ENCODE assay signal across 1 cellular context in the genomic region with DNA sequence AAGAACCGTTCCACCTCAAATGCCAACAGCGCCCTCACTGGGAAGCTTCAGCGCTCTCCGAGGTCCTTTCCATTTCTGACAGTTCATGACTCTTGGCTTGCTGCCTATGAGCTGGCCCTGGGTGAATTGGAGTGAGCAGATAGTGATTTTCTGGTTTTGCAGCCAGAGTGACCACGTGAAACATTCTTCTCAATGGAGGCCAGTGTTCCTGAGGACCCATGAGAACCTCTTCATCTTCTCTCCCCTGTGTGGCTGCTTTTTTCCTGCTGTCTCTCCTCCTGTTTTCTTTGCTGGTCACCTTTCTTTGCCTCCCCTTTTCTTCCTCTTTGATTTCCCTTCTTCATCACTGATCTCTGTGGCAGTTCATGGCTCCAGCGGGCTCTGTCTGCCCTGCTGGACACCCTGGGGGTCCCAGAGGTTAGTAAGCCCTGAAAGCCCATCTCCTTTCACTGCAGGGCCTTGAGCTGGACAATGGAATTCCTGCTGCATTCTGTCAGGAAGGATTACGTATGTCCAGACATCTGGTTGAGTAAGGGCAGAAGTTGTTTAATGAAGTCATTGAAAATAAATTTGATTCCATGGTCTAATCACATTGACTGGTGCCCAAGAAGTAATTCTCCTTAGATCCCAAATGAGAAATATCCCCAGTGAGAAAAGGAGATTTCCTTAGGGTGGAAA.
TF ChIP-seq lines count a peak whose summit lies in the region.

No MANE protein-coding gene starts in this region.

TF ChIP-seq in HepG2, 621 proteins besides CTCF, POLR2A, EP300 and RAD21:
- TF ChIP-seq, protein P1, sequence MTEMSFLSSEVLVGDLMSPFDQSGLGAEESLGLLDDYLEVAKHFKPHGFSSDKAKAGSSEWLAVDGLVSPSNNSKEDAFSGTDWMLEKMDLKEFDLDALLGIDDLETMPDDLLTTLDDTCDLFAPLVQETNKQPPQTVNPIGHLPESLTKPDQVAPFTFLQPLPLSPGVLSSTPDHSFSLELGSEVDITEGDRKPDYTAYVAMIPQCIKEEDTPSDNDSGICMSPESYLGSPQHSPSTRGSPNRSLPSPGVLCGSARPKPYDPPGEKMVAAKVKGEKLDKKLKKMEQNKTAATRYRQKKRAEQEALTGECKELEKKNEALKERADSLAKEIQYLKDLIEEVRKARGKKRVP (CRISPR knock-in tag; IDR thresholded peaks at IDR 0.05) = no peak
- no peak for TF ChIP-seq ZNF672 (CRISPR knock-in tag; IDR thresholded peaks at IDR 0.05)
- no peak for TF ChIP-seq MAFF (IDR thresholded peaks at IDR 0.05; ENCODE audit: low read depth, low read length)
- TF ChIP-seq, protein P2, sequence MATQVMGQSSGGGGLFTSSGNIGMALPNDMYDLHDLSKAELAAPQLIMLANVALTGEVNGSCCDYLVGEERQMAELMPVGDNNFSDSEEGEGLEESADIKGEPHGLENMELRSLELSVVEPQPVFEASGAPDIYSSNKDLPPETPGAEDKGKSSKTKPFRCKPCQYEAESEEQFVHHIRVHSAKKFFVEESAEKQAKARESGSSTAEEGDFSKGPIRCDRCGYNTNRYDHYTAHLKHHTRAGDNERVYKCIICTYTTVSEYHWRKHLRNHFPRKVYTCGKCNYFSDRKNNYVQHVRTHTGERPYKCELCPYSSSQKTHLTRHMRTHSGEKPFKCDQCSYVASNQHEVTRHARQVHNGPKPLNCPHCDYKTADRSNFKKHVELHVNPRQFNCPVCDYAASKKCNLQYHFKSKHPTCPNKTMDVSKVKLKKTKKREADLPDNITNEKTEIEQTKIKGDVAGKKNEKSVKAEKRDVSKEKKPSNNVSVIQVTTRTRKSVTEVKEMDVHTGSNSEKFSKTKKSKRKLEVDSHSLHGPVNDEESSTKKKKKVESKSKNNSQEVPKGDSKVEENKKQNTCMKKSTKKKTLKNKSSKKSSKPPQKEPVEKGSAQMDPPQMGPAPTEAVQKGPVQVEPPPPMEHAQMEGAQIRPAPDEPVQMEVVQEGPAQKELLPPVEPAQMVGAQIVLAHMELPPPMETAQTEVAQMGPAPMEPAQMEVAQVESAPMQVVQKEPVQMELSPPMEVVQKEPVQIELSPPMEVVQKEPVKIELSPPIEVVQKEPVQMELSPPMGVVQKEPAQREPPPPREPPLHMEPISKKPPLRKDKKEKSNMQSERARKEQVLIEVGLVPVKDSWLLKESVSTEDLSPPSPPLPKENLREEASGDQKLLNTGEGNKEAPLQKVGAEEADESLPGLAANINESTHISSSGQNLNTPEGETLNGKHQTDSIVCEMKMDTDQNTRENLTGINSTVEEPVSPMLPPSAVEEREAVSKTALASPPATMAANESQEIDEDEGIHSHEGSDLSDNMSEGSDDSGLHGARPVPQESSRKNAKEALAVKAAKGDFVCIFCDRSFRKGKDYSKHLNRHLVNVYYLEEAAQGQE (IDR thresholded peaks at IDR 0.05; ENCODE audit: borderline replicate concordance in 1 of 2, low read depth in 1 of 2, low read length in 2 of 2) = 0 out of 4 replicates have a peak, but pooled peaks of 1 of the 2 experiments have one; percentile 35
- TF ChIP-seq, protein P3, sequence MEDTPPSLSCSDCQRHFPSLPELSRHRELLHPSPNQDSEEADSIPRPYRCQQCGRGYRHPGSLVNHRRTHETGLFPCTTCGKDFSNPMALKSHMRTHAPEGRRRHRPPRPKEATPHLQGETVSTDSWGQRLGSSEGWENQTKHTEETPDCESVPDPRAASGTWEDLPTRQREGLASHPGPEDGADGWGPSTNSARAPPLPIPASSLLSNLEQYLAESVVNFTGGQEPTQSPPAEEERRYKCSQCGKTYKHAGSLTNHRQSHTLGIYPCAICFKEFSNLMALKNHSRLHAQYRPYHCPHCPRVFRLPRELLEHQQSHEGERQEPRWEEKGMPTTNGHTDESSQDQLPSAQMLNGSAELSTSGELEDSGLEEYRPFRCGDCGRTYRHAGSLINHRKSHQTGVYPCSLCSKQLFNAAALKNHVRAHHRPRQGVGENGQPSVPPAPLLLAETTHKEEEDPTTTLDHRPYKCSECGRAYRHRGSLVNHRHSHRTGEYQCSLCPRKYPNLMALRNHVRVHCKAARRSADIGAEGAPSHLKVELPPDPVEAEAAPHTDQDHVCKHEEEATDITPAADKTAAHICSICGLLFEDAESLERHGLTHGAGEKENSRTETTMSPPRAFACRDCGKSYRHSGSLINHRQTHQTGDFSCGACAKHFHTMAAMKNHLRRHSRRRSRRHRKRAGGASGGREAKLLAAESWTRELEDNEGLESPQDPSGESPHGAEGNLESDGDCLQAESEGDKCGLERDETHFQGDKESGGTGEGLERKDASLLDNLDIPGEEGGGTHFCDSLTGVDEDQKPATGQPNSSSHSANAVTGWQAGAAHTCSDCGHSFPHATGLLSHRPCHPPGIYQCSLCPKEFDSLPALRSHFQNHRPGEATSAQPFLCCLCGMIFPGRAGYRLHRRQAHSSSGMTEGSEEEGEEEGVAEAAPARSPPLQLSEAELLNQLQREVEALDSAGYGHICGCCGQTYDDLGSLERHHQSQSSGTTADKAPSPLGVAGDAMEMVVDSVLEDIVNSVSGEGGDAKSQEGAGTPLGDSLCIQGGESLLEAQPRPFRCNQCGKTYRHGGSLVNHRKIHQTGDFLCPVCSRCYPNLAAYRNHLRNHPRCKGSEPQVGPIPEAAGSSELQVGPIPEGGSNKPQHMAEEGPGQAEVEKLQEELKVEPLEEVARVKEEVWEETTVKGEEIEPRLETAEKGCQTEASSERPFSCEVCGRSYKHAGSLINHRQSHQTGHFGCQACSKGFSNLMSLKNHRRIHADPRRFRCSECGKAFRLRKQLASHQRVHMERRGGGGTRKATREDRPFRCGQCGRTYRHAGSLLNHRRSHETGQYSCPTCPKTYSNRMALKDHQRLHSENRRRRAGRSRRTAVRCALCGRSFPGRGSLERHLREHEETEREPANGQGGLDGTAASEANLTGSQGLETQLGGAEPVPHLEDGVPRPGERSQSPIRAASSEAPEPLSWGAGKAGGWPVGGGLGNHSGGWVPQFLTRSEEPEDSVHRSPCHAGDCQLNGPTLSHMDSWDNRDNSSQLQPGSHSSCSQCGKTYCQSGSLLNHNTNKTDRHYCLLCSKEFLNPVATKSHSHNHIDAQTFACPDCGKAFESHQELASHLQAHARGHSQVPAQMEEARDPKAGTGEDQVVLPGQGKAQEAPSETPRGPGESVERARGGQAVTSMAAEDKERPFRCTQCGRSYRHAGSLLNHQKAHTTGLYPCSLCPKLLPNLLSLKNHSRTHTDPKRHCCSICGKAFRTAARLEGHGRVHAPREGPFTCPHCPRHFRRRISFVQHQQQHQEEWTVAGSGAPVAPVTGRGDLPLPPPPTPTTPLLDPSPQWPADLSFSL (CRISPR knock-in tag; IDR thresholded peaks at IDR 0.05) = no peak
- TF ChIP-seq AHR (CRISPR knock-in tag; IDR thresholded peaks at IDR 0.05) = no peak
- no peak for TF ChIP-seq SALL1 (CRISPR knock-in tag; IDR thresholded peaks at IDR 0.05)
TF ChIP-seq in HepG2: peak in this region for 1.
